Comparison of ENCODE assay signal across 22 cellular contexts in genomic region chr10:60189861-60190475, GRCh38.
A peak's percentile ranks its signal among the peaks of the same experiment; 100 is the strongest.
DNase-seq lines count a peak whose midpoint lies in the region; ATAC-seq and TF ChIP-seq lines count a peak whose summit lies in the region.
"Had no signal": no experiment of that assay in that cellular context is flagged by ENCODE, and none has a peak within 500 bp of the region (broad histone marks: within the 10 kb centered on the region; RNA-seq: fewer than 3 reads in every experiment).

No MANE protein-coding gene starts in this region.

- H3K4me1 ChIP-seq in left ventricle myocardium inferior (peaks cover 52% of the 10 kb centered on the region), heart right ventricle (peaks cover 0 to 42% (median 21%) of the 10 kb centered on the region in 9 donors), right lobe of liver (peaks cover 0 to 16% (median 6%) of the 10 kb centered on the region in 4 donors)
- H3K4me1 ChIP-seq: SJSA1 had no signal

- WGBS in heart right ventricle, 2 donors: 5 to 31% methylated on average over 1 of the region's 1 CpG
- WGBS in right lobe of liver (ENCODE audit: insufficient coverage, low coverage, low lambda C conversion rate, missing lambda C conversion rate): 42% methylated on average over 1 of the region's 1 CpG

- DNase-seq in left ventricle myocardium inferior: no peak
- no peak for DNase-seq in heart right ventricle
- peak; percentile 87 for DNase-seq in cerebellar cortex (ENCODE audit: low spot score)
- peak; percentile 44 for DNase-seq in myocyte (ENCODE audit: low read depth)
- DNase-seq in epidermal melanocyte (ENCODE audit: insufficient read length, low spot score): no peak
- no peak for DNase-seq in NCI-H345 (lab: John Stamatoyannopoulos, UW)
- no peak for DNase-seq in right lobe of liver
- DNase-seq in DMS53 treated with DMSO at 0.1 percent for 48 hours (lab: John Stamatoyannopoulos, UW; ENCODE audit: unreplicated experiment): no peak
- DNase-seq: AML-193, DMS53, EL, Kasumi-1, NCI-H1417, NCI-H1694 treated with DMSO at 0.1 percent for 48 hours, NCI-H2081 treated with DMSO at 0.1 percent for 48 hours, NCI-H2171 treated with DMSO at 0.1 percent for 48 hours, NCI-H446, NCI-H526, OCI-M1 had no signal

- H3K27me3 ChIP-seq in left ventricle myocardium inferior (ENCODE audit: low read depth) (no peaks in the 10 kb centered on the region), heart right ventricle (no peaks in the 10 kb centered on the region), right lobe of liver (no peaks in the 10 kb centered on the region)
- H3K27me3 ChIP-seq: SJSA1 had no signal

- no peak for TF ChIP-seq POLR2A in right lobe of liver (IDR thresholded peaks at IDR 0.05)

- H3K36me3 ChIP-seq in left ventricle myocardium inferior (peaks cover 7% of the 10 kb centered on the region), heart right ventricle (peaks cover 0 to 53% (median 4%) of the 10 kb centered on the region in 9 donors), right lobe of liver (no peaks in the 10 kb centered on the region)
- H3K36me3 ChIP-seq: SJSA1 had no signal

- intact Hi-C loops in left ventricle myocardium inferior (cut with micrococcal nuclease): no loop called here
- intact Hi-C loops in heart right ventricle (cut with DNase I): loop anchor here in 3 of 10 donors (5.0 kb wide), 3 partner anchors 68 to 1823 kb away; no protein-coding TSS in a partner anchor
- intact Hi-C loops in right lobe of liver (cut with DNase I): no loop called here

- ATAC-seq in heart right ventricle (no peak), right lobe of liver (no peak)
- ATAC-seq: Right ventricle myocardium inferior had no signal

- H3K9me3 ChIP-seq in left ventricle myocardium inferior (replicated peaks) (no peaks in the 10 kb centered on the region), heart right ventricle (peaks cover 0 to 10% (median 0%) of the 10 kb centered on the region in 11 donors), right lobe of liver (no peaks in the 10 kb centered on the region)
- H3K9me3 ChIP-seq: SJSA1 had no signal

- no peak for TF ChIP-seq CTCF in left ventricle myocardium inferior (IDR thresholded peaks at IDR 0.05; ENCODE audit: borderline replicate concordance)
- TF ChIP-seq CTCF in heart right ventricle (IDR thresholded peaks at IDR 0.05): no peak
- TF ChIP-seq CTCF in right lobe of liver (IDR thresholded peaks at IDR 0.05): no peak

- H3K4me3 ChIP-seq in left ventricle myocardium inferior: no peak overlapping the region
- no peak overlapping the region for H3K4me3 ChIP-seq in heart right ventricle
- no peak overlapping the region for H3K4me3 ChIP-seq in right lobe of liver
- H3K4me3 ChIP-seq: SJSA1 had no signal

- H3K27ac ChIP-seq in left ventricle myocardium inferior (replicated peaks) (peak overlapping the region; percentile 78), heart right ventricle (peak overlapping the region in 2 of 10 donors; percentile 57 to 62), right lobe of liver (no peak overlapping the region)
- H3K27ac ChIP-seq: 22Rv1, SJSA1 had no signal

Comparison
In these comparisons a context has a peak if more than half of its experiments do, and no peak if none do; other contexts are left out.
1. DNase-seq: peak in cerebellar cortex (single experiment) and myocyte (single experiment); none in left ventricle myocardium inferior (single experiment), heart right ventricle (0 of 2), epidermal melanocyte (single experiment), NCI-H345 (single experiment), right lobe of liver (0 of 3) and DMS53 treated with DMSO at 0.1 percent for 48 hours (single experiment).